ENCODE assay signal across 8 cellular contexts in the genomic region with DNA sequence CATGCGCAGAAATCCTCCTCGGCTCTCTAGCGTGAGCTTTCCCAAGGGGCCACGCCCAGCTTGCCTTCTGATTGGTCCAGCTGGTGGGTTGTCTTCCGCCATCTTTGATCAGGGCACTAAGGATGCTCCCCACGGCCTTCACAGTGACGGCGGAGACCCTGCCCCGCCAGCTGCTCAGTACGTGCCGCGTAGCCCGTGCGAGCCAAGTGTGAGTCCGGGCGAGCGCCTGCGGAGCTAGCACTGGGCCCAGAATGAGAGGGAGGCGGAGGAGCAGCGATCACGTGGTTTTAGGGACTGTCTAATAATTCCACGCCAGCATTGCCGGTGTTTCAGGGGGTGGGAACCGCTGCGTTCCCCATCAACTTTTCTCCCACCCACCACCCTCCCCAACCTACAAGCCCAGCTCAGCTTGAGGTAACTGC. TPM values are rescaled to one million over a fixed set of nuclear protein-coding genes. Genes with fewer than 3 reads are reported as not detected.
DNase-seq lines count a peak whose midpoint lies in the region; TF ChIP-seq lines count a peak whose summit lies in the region.

No MANE protein-coding gene starts in this region.

- peaks cover 51% of the 10 kb centered on the region for H3K4me1 Mint-ChIP-seq in nephron
- peaks cover 76% of the 10 kb centered on the region for H3K4me1 Mint-ChIP-seq in stimulated activated naive CD8-positive, alpha-beta T cell treated with anti-CD3 and anti-CD28 coated beads, Interleukin-15, Interleukin-2, amounts not matched to agents 100 ng/mL and 50 ng/mL, for 24 hours (ENCODE audit: low read depth)

- peaks cover 8% of the 10 kb centered on the region for H3K36me3 Mint-ChIP-seq in nephron (ENCODE audit: low read depth)
- H3K36me3 Mint-ChIP-seq in stimulated activated naive CD8-positive, alpha-beta T cell treated with anti-CD3 and anti-CD28 coated beads, Interleukin-15, Interleukin-2, amounts not matched to agents 100 ng/mL and 50 ng/mL, for 24 hours (ENCODE audit: low read depth) = peaks cover 48% of the 10 kb centered on the region

- no peaks in the 10 kb centered on the region for H3K27me3 ChIP-seq in HAP-1 (ENCODE audit: low read depth)
- no peaks in the 10 kb centered on the region for H3K27me3 ChIP-seq in MG63

- peak overlapping the region; percentile 93 to 95 (median 94) for H3K4me3 Mint-ChIP-seq in nephron
- H3K4me3 Mint-ChIP-seq in stimulated activated naive CD8-positive, alpha-beta T cell treated with anti-CD3 and anti-CD28 coated beads, Interleukin-15, Interleukin-2, amounts not matched to agents 100 ng/mL and 50 ng/mL, for 24 hours = peak overlapping the region; percentile 98

- H3K4me1 ChIP-seq in HAP-1 = peaks cover 41% of the 10 kb centered on the region

- TF ChIP-seq CTCF in nephron (IDR thresholded peaks at IDR 0.05; ENCODE audit: unreplicated experiment in 3 of 3) = no peak

- H3K36me3 ChIP-seq in HAP-1 (replicated peaks) (peaks cover 35% of the 10 kb centered on the region), MG63 (peaks cover 24% of the 10 kb centered on the region)

- peak; percentile 99 for DNase-seq in G401 (ENCODE audit: low spot score)
- DNase-seq in HAP-1 (ENCODE audit: low spot score in 2 of 2) = peak; percentile 99
- peak; percentile 99 for DNase-seq in MG63
- peak; percentile 99 for DNase-seq in SHP77 (lab: John Stamatoyannopoulos, UW)
- DNase-seq in activated gamma-delta T cell (lab: John Stamatoyannopoulos, UW) = peak; percentile 90
- peak; percentile 100 for DNase-seq in fibroblast of the conjunctiva (ENCODE audit: low read depth)

- in situ Hi-C loops in G401 (cut with HindIII; ENCODE audit: low sequenced_read_pairs) = no loop called here
- in situ Hi-C loops in HAP-1 (cut with MboI; ENCODE audit: low sequenced_read_pairs) = no loop called here

- no peaks in the 10 kb centered on the region for H3K27me3 Mint-ChIP-seq in nephron (ENCODE audit: low read depth)
- H3K27me3 Mint-ChIP-seq in stimulated activated naive CD8-positive, alpha-beta T cell treated with anti-CD3 and anti-CD28 coated beads, Interleukin-15, Interleukin-2, amounts not matched to agents 100 ng/mL and 50 ng/mL, for 24 hours = no peaks in the 10 kb centered on the region

- peak overlapping the region; percentile 98 to 100 (median 99) for H3K27ac Mint-ChIP-seq in nephron
- H3K27ac Mint-ChIP-seq in stimulated activated naive CD8-positive, alpha-beta T cell treated with anti-CD3 and anti-CD28 coated beads, Interleukin-15, Interleukin-2, amounts not matched to agents 100 ng/mL and 50 ng/mL, for 24 hours = peak overlapping the region; percentile 99

- H3K9me3 ChIP-seq in HAP-1 (no peaks in the 10 kb centered on the region), MG63 (no peaks in the 10 kb centered on the region)

- H3K9me3 Mint-ChIP-seq in nephron = no peaks in the 10 kb centered on the region
- H3K9me3 Mint-ChIP-seq in stimulated activated naive CD8-positive, alpha-beta T cell treated with anti-CD3 and anti-CD28 coated beads, Interleukin-15, Interleukin-2, amounts not matched to agents 100 ng/mL and 50 ng/mL, for 24 hours = no peaks in the 10 kb centered on the region

- H3K4me3 ChIP-seq in HAP-1 (peak overlapping the region; percentile 42), MG63 (peak overlapping the region; percentile 60)

RNA-seq across cellular contexts. Expression of a gene that starts 1.6 kb away (rescaled TPM):
- 79.7 and 96.7 TPM in 2 replicates for total RNA-seq in G401 (2014; rRNA removed; shearing (Covaris generic))
- 25.3 and 35.5 TPM in 2 replicates for total RNA-seq in MG63 (2014; rRNA removed; shearing (Covaris generic); ENCODE audit: low replicate concordance)

RNA-seq across cellular contexts. Expression of a gene that starts 27.2 kb away (rescaled TPM):
- total RNA-seq in G401 (2014; rRNA removed; shearing (Covaris generic)) = 13.1 and 15.8 TPM in 2 replicates
- 16.3 and 30.2 TPM in 2 replicates for total RNA-seq in MG63 (2014; rRNA removed; shearing (Covaris generic); ENCODE audit: low replicate concordance)

RNA-seq across cellular contexts. Expression of a gene that starts 36.8 kb away (rescaled TPM):
- 20.5 and 23.2 TPM in 2 replicates for total RNA-seq in G401 (2014; rRNA removed; shearing (Covaris generic))
- total RNA-seq in MG63 (2014; rRNA removed; shearing (Covaris generic); ENCODE audit: low replicate concordance) = 26.9 and 29.6 TPM in 2 replicates

RNA-seq across cellular contexts. Expression of a gene that starts 47.8 kb away (rescaled TPM):
- not detected in 2 replicates for total RNA-seq in G401 (2014; rRNA removed; shearing (Covaris generic))
- total RNA-seq in MG63 (2014; rRNA removed; shearing (Covaris generic); ENCODE audit: low replicate concordance) = not detected in 2 replicates

Comparison
In these comparisons a context has a peak if more than half of its experiments do, and no peak if none do; other contexts are left out.
1. Peak in every context shown above with its lines: DNase-seq and H3K4me3 ChIP-seq.